8 cellular contexts compared by ENCODE assay signal in genomic region chr18:23689616-23690504, GRCh38. TPM values are rescaled to one million over a fixed set of nuclear protein-coding genes. Genes with fewer than 3 reads are reported as not detected.
DNase-seq lines count a peak whose midpoint lies in the region; ATAC-seq and TF ChIP-seq lines count a peak whose summit lies in the region.

No MANE protein-coding gene starts in this region.

- H3K27me3 ChIP-seq in foreskin keratinocyte (no peaks in the 10 kb centered on the region), parathyroid adenoma (ENCODE audit: control insufficient read depth, insufficient read depth, low read length) (no peaks in the 10 kb centered on the region)

- peak overlapping the region; percentile 93 for H2AFZ ChIP-seq in parathyroid adenoma

- peaks cover 13% of the 10 kb centered on the region for H3K4me1 ChIP-seq in foreskin keratinocyte
- H3K4me1 ChIP-seq in parathyroid adenoma: peaks cover 9% of the 10 kb centered on the region

- intact Hi-C loops in Right ventricle myocardium inferior (cut with DNase I): loop anchor here (5.0 kb wide), 1 partner anchor 68 kb away; no protein-coding TSS in a partner anchor
- intact Hi-C loops in cardiac septum (cut with DNase I): no loop called here

- H3K4me3 Mint-ChIP-seq in activated CD4-positive, alpha-beta memory T cell treated with anti-CD3 and anti-CD28 coated beads, Interleukin-2, amount 10 ng/mL, durations not matched to agents 7 days and 5 days: peak overlapping the region; percentile 3

- H3K9me3 ChIP-seq in parathyroid adenoma (ENCODE audit: control insufficient read depth, low read length): no peaks in the 10 kb centered on the region

- peak overlapping the region; percentile 72 for H3K4me3 ChIP-seq in parathyroid adenoma (ENCODE audit: low read depth, low read length)

- peak; percentile 41 for ATAC-seq in Right ventricle myocardium inferior
- ATAC-seq in foreskin keratinocyte: peak; percentile 53
- no peak for ATAC-seq in HG02870 (IDR thresholded peaks at IDR 0.05; ENCODE audit: unreplicated experiment)
- ATAC-seq in GM19328 (IDR thresholded peaks at IDR 0.05; ENCODE audit: unreplicated experiment): no peak

- H3K27ac ChIP-seq in foreskin keratinocyte: peak overlapping the region; percentile 38
- H3K27ac ChIP-seq in parathyroid adenoma: peak overlapping the region; percentile 59

- TF ChIP-seq CTCF in foreskin keratinocyte (conservative IDR thresholded peaks at IDR 0.05) (no peak), parathyroid adenoma (IDR thresholded peaks at IDR 0.05) (no peak)

- H3K4me2 ChIP-seq in parathyroid adenoma (ENCODE audit: low read length): peak overlapping the region; percentile 95

- H3K27ac Mint-ChIP-seq in activated CD4-positive, alpha-beta memory T cell treated with anti-CD3 and anti-CD28 coated beads, Interleukin-2, amount 10 ng/mL, durations not matched to agents 7 days and 5 days: no peak overlapping the region

- H3K36me3 Mint-ChIP-seq in activated CD4-positive, alpha-beta memory T cell treated with anti-CD3 and anti-CD28 coated beads, Interleukin-2, amount 10 ng/mL, durations not matched to agents 7 days and 5 days (ENCODE audit: low read depth): no peaks in the 10 kb centered on the region

- H3K79me2 ChIP-seq in parathyroid adenoma: peaks cover 2% of the 10 kb centered on the region

- POLR2A ChIA-PET in activated CD4-positive, alpha-beta memory T cell treated with anti-CD3 and anti-CD28 coated beads, Interleukin-2, amount 10 ng/mL, durations not matched to agents 7 days and 5 days (lab: Charles Lee): interaction anchor here (1.4 kb wide), 1 partner anchor 18 kb away, joined by 3 read pairs; no protein-coding TSS in a partner anchor

- H3K9ac ChIP-seq in parathyroid adenoma: peak overlapping the region; percentile 22

- no peaks in the 10 kb centered on the region for H3K36me3 ChIP-seq in parathyroid adenoma (ENCODE audit: control insufficient read depth, insufficient read depth, low read length)

- H3K4me1 Mint-ChIP-seq in activated CD4-positive, alpha-beta memory T cell treated with anti-CD3 and anti-CD28 coated beads, Interleukin-2, amount 10 ng/mL, durations not matched to agents 7 days and 5 days: peaks cover 9% of the 10 kb centered on the region

- peak; percentile 68 for DNase-seq in Right ventricle myocardium inferior (ENCODE audit: missing footprints)
- DNase-seq in cardiac septum (ENCODE audit: low spot score): no peak
- no peak for DNase-seq in activated CD4-positive, alpha-beta memory T cell treated with anti-CD3 and anti-CD28 coated beads, Interleukin-2, amount 10 ng/mL, durations not matched to agents 7 days and 5 days
- DNase-seq in foreskin keratinocyte: no peak
- DNase-seq in LoVo (ENCODE audit: low spot score): no peak

- no peaks in the 10 kb centered on the region for H3K9me3 Mint-ChIP-seq in activated CD4-positive, alpha-beta memory T cell treated with anti-CD3 and anti-CD28 coated beads, Interleukin-2, amount 10 ng/mL, durations not matched to agents 7 days and 5 days

- H3K27me3 Mint-ChIP-seq in activated CD4-positive, alpha-beta memory T cell treated with anti-CD3 and anti-CD28 coated beads, Interleukin-2, amount 10 ng/mL, durations not matched to agents 7 days and 5 days: peaks cover 55% of the 10 kb centered on the region

- CTCF ChIA-PET in activated CD4-positive, alpha-beta memory T cell treated with anti-CD3 and anti-CD28 coated beads, Interleukin-2, amount 10 ng/mL, durations not matched to agents 7 days and 5 days (lab: Charles Lee): no interaction called here

RNA-seq across cellular contexts. Expression of gene LAMA3, which starts 0.6 kb away (rescaled TPM):
- total RNA-seq in Right ventricle myocardium inferior: 4.1 TPM
- total RNA-seq in cardiac septum: 3.0 TPM
- total RNA-seq in activated CD4-positive, alpha-beta memory T cell treated with anti-CD3 and anti-CD28 coated beads, Interleukin-2, amount 10 ng/mL, durations not matched to agents 7 days and 5 days: under 1 TPM; 0.05 to 0.18 TPM
- 1,828 and 2,643 TPM in 2 replicates for total RNA-seq in foreskin keratinocyte
- polyA plus RNA-seq in foreskin keratinocyte: 1,282 and 1,610 TPM in 2 replicates

RNA-seq across cellular contexts. Expression of gene ANKRD29, which starts 27.1 kb away (rescaled TPM):
- total RNA-seq in Right ventricle myocardium inferior: 6.8 TPM
- 3.9 TPM for total RNA-seq in cardiac septum
- not detected for total RNA-seq in activated CD4-positive, alpha-beta memory T cell treated with anti-CD3 and anti-CD28 coated beads, Interleukin-2, amount 10 ng/mL, durations not matched to agents 7 days and 5 days
- 5.6 and 7.7 TPM in 2 replicates for total RNA-seq in foreskin keratinocyte
- 5.4 and 5.5 TPM in 2 replicates for polyA plus RNA-seq in foreskin keratinocyte

Comparison
In these comparisons a context has a peak if more than half of its experiments do, and no peak if none do; other contexts are left out.
1. ATAC-seq: peak in Right ventricle myocardium inferior (single experiment) and foreskin keratinocyte (single experiment); none in HG02870 (single experiment) and GM19328 (single experiment).
2. RNA of gene LAMA3, which starts 0.6 kb away (total RNA-seq): 1,828 to 2,643 TPM in foreskin keratinocyte; 4.1 TPM in Right ventricle myocardium inferior (single experiment), 3.0 TPM in cardiac septum (single experiment) and 0.05 to 0.18 TPM in activated CD4-positive, alpha-beta memory T cell treated with anti-CD3 and anti-CD28 coated beads, Interleukin-2, amount 10 ng/mL, durations not matched to agents 7 days and 5 days; every median in the first group is over 100 times any median in the second.